Comparison of ENCODE assay signal across 7 cellular contexts in the genomic region with DNA sequence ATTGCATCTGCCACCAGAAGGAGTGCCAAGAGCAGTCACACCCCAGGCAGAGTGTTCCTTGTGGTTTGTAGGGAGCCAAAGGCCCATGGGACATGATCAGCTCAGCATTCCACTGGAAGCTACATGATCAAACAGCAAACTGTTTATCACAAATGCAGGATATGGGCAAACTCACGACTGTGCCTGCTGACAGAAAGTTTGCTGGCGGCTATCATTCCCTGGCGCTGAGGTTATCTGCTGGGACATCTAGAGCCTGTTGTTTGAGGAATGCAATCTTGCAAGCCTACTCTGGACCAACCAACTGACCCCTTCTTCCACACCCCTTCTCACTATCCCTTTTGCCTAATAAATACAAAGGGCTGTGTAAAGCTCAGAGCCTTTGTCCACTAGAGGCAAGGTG.
"Had no signal": no experiment of that assay in that cellular context is flagged by ENCODE, and none has a peak within 500 bp of the region (broad histone marks: within the 10 kb centered on the region; RNA-seq: fewer than 3 reads in every experiment).

No MANE protein-coding gene starts in this region.

- H3K27ac Mint-ChIP-seq: GM23338, H9, IgD-negative memory B cell had no signal

- H3K4me2 ChIP-seq: GM23338 had no signal

- FAIRE-seq: H1, H54, HTR-8/SVneo had no signal

- H3K4me3 Mint-ChIP-seq: GM23338, H9, IgD-negative memory B cell had no signal

- H3K4me1 Mint-ChIP-seq: GM23338, H9 had no signal

- ATAC-seq: GM23338 had no signal

- DNase-seq: H9, HCEC 1CT had no signal

- H3K27me3 Mint-ChIP-seq: IgD-negative memory B cell had no signal

- H2AFZ ChIP-seq: GM23338 had no signal

- H3K4me3 ChIP-seq: GM23338 had no signal
